Comparison of ENCODE assay signal across 9 cellular contexts in genomic region chr2:53751728-53752127, GRCh38. TPM values are rescaled to one million over a fixed set of nuclear protein-coding genes. Genes with fewer than 3 reads are reported as not detected.
DNase-seq lines count a peak whose midpoint lies in the region; ATAC-seq and TF ChIP-seq lines count a peak whose summit lies in the region.
"Had no signal": no experiment of that assay in that cellular context is flagged by ENCODE, and none has a peak within 500 bp of the region (broad histone marks: within the 10 kb centered on the region; RNA-seq: fewer than 3 reads in every experiment).

No MANE protein-coding gene starts in this region.

- H3K27me3 ChIP-seq in breast epithelium (no peaks in the 10 kb centered on the region), RWPE2 (ENCODE audit: insufficient read depth, poor library complexity, severe bottlenecking) (no peaks in the 10 kb centered on the region)

- no peak overlapping the region for H3K4me3 Mint-ChIP-seq in MCF 10A (ENCODE audit: unreplicated experiment)
- H3K4me3 Mint-ChIP-seq: T-cell had no signal

- peaks cover 25% of the 10 kb centered on the region for H3K4me1 Mint-ChIP-seq in MCF 10A (ENCODE audit: insufficient read depth, unreplicated experiment)

- intact Hi-C loops in MCF 10A (cut with micrococcal nuclease), result no loop called here
- intact Hi-C loops in breast epithelium (cut with DNase I; ENCODE audit: low total_unique reads), result no loop called here

- no peak overlapping the region for H3K27ac ChIP-seq in breast epithelium
- peak overlapping the region; percentile 29 for H3K27ac ChIP-seq in RWPE2 (ENCODE audit: poor library complexity, severe bottlenecking)

- H3K9me3 ChIP-seq in breast epithelium, result no peaks in the 10 kb centered on the region
- no peaks in the 10 kb centered on the region for H3K9me3 ChIP-seq in RWPE2 (ENCODE audit: severe bottlenecking)

- BruUV-seq in MCF 10A (replicated peaks; lab: Mats Ljungman, UMichigan), result no TSS peak

- no peaks in the 10 kb centered on the region for H3K4me1 ChIP-seq in breast epithelium
- peaks cover 24% of the 10 kb centered on the region for H3K4me1 ChIP-seq in RWPE2 (ENCODE audit: insufficient read depth, poor library complexity, severe bottlenecking)

- TF ChIP-seq CTCF in MCF 10A (IDR thresholded peaks at IDR 0.05; ENCODE audit: unreplicated experiment) (no peak), breast epithelium (IDR thresholded peaks at IDR 0.05) (no peak), RWPE2 (IDR thresholded peaks at IDR 0.05; ENCODE audit: poor library complexity, severe bottlenecking) (no peak)

- POLR2A ChIA-PET in MCF 10A (lab: Yijun Ruan, JAX), result interaction anchor here (1.0 to 1.2 kb wide), 2 partner anchors 9 to 16 kb away, joined by 3 to 7 read pairs; partner anchors contain the start of gene CHAC2

- H3K27me3 Mint-ChIP-seq in MCF 10A (ENCODE audit: insufficient read depth, unreplicated experiment), result no peaks in the 10 kb centered on the region
- H3K27me3 Mint-ChIP-seq: T-cell had no signal

- ATAC-seq in HG02943 (IDR thresholded peaks at IDR 0.05; ENCODE audit: low read depth, unreplicated experiment), result peak; percentile 77
- peak; percentile 89 for ATAC-seq in RWPE2 (ENCODE audit: low read depth)
- ATAC-seq: T-cell had no signal

- H3K27ac Mint-ChIP-seq in MCF 10A (ENCODE audit: low read depth, unreplicated experiment), result peak overlapping the region; percentile 19

- no peaks in the 10 kb centered on the region for H3K9me3 Mint-ChIP-seq in MCF 10A (ENCODE audit: unreplicated experiment)
- H3K9me3 Mint-ChIP-seq: T-cell had no signal

- no peak for TF ChIP-seq POLR2A in breast epithelium (IDR thresholded peaks at IDR 0.05)

- H3K4me3 ChIP-seq in breast epithelium (no peak overlapping the region), RWPE2 (ENCODE audit: severe bottlenecking) (no peak overlapping the region)

- H3K36me3 ChIP-seq in breast epithelium (no peaks in the 10 kb centered on the region), RWPE2 (ENCODE audit: low read depth) (peaks cover 26% of the 10 kb centered on the region)

- peaks cover 11% of the 10 kb centered on the region for H3K36me3 Mint-ChIP-seq in MCF 10A (ENCODE audit: insufficient read depth, unreplicated experiment)

- DNase-seq in MCF 10A (ENCODE audit: unreplicated experiment) (no peak), breast epithelium (ENCODE audit: low spot score in 2 of 2) (no peak), RWPE2 (ENCODE audit: low spot score) (no peak), stromal cell of bone marrow (ENCODE audit: low read depth) (peak; percentile 36), cerebellum (ENCODE audit: low spot score) (no peak), mucosa of gallbladder (ENCODE audit: low spot score) (no peak), DMS153 treated with DMSO at 0.1 percent for 48 hours (lab: John Stamatoyannopoulos, UW; ENCODE audit: unreplicated experiment) (no peak)
- DNase-seq: T-cell had no signal

- CTCF ChIA-PET in MCF 10A (lab: Yijun Ruan, JAX), result interaction anchor here (0.6 to 0.9 kb wide), 4 partner anchors 10 to 936 kb away, joined by 3 to 4 read pairs (median 4); no protein-coding TSS in a partner anchor

RNA-seq across cellular contexts. Expression of gene CHAC2, which starts 15.9 kb away (rescaled TPM):
- 7.4 and 10.5 TPM in 2 replicates for total RNA-seq in MCF 10A (2022)
- 1 to 10 TPM; 1.2 to 5.1 (median 2.0) TPM for total RNA-seq in breast epithelium
- total RNA-seq in cerebellum, result 2.4 TPM
- total RNA-seq in mucosa of gallbladder, result 2.2 TPM

RNA-seq across cellular contexts. Expression of gene ASB3, which starts 35.0 kb away (rescaled TPM):
- 19.7 and 20.3 TPM in 2 replicates for total RNA-seq in MCF 10A (2022)
- total RNA-seq in breast epithelium, result 10 to 100 TPM; 22.0 to 37.9 (median 22.7) TPM
- 69.6 TPM for total RNA-seq in cerebellum
- 18.7 TPM for total RNA-seq in mucosa of gallbladder

RNA-seq across cellular contexts. Expression of gene ERLEC1, which starts 35.1 kb away (rescaled TPM):
- 51.4 and 68.1 TPM in 2 replicates for total RNA-seq in MCF 10A (2022)
- total RNA-seq in breast epithelium, result 100 to 1,000 TPM in 1 of 3 donors, 10 to 100 TPM in 2; 82.9 to 114 (median 87.1) TPM
- 27.9 TPM for total RNA-seq in cerebellum
- 50.5 TPM for total RNA-seq in mucosa of gallbladder
